ENCODE assay signal across 13 cellular contexts in the genomic region with DNA sequence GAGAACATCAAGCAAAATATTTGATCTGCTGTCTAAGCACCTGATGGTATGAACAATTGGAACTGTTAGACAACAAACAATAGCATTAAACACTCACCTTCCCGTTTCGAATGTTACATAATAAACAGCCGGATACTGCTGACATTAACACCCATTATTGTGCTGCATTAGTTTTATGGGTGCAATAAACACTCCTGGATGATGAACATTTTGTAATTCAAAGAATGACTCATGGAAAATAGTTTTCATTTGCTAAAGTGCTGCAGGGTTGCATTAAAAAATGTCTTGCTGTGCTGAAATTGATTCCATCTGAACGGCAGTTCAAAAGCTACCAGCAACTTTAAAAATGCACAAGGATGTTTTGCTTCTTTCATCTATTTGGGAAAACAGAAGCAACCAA.
A peak's percentile ranks its signal among the peaks of the same experiment; 100 is the strongest.
DNase-seq lines count a peak whose midpoint lies in the region; ATAC-seq, FAIRE-seq and TF ChIP-seq lines count a peak whose summit lies in the region.
"Had no signal": no experiment of that assay in that cellular context is flagged by ENCODE, and none has a peak within 500 bp of the region (broad histone marks: within the 10 kb centered on the region; RNA-seq: fewer than 3 reads in every experiment).

No MANE protein-coding gene starts in this region.

- H3K4me2 ChIP-seq in GM23248 (ENCODE audit: unreplicated experiment) (no peak overlapping the region), endothelial cell of umbilical vein (ENCODE audit: insufficient read depth, low read length) (no peak overlapping the region)
- H3K4me2 ChIP-seq: GM23338 had no signal

- POLR2A ChIA-PET in endothelial cell of umbilical vein (lab: Charles Lee), result no interaction called here

- no TSS peak for BruUV-seq in endothelial cell of umbilical vein (replicated peaks; lab: Mats Ljungman, UMichigan)

- FAIRE-seq in endothelial cell of umbilical vein (lab: Jason Lieb, UNC), result no peak

- no peak overlapping the region for H3K4me3 ChIP-seq in GM23248
- H3K4me3 ChIP-seq in endothelial cell of umbilical vein (replicated peaks in 1 of 3; ENCODE audit: insufficient read depth in 1 of 3, low read depth in 1 of 3, low read length in 3 of 3), result no peak overlapping the region
- H3K4me3 ChIP-seq in vagina, result no peak overlapping the region
- H3K4me3 ChIP-seq: GM23338, tibial artery had no signal

- H3K36me3 ChIP-seq in GM23248 (ENCODE audit: low read depth), result no peaks in the 10 kb centered on the region
- no peaks in the 10 kb centered on the region for H3K36me3 ChIP-seq in endothelial cell of umbilical vein (ENCODE audit: control insufficient read depth in 2 of 2, extremely low read depth in 1 of 2, insufficient read depth in 2 of 2, low read length in 2 of 2)
- no peaks in the 10 kb centered on the region for H3K36me3 ChIP-seq in vagina
- H3K36me3 ChIP-seq: tibial artery had no signal

- in situ Hi-C loops in GM23248 (cut with MboI), result no loop called here

- DNase-seq in A172 (ENCODE audit: low spot score) (peak; percentile 31), GM23248 (peak; percentile 44), NCI-H748 (lab: John Stamatoyannopoulos, UW; ENCODE audit: unreplicated experiment) (peak; percentile 96), endothelial cell of umbilical vein (ENCODE audit: low read depth, low spot score) (peak; percentile 7), vagina (ENCODE audit: extremely low spot score in 2 of 2) (no peak), MV-4-11 (lab: John Stamatoyannopoulos, UW) (no peak), medulla oblongata (ENCODE audit: extremely low spot score) (no peak)
- DNase-seq: NCI-H82; stimulated activated CD8-positive, alpha-beta memory T cell treated with anti-CD3 and anti-CD28 coated beads, Interleukin-4, amount 100 ng/mL, for 48 hours; tibial artery had no signal

- no peak overlapping the region for H3K9ac ChIP-seq in GM23248
- H3K9ac ChIP-seq in endothelial cell of umbilical vein (replicated peaks; ENCODE audit: extremely low read depth, insufficient read depth, low read length), result no peak overlapping the region
- H3K9ac ChIP-seq: parathyroid adenoma had no signal

- TF ChIP-seq POLR2A in endothelial cell of umbilical vein (IDR thresholded peaks at IDR 0.05; ENCODE audit: low read depth, low read length) (no peak), vagina (IDR thresholded peaks at IDR 0.05) (no peak)

- ATAC-seq in GM18502 (IDR thresholded peaks at IDR 0.05; ENCODE audit: poor library complexity, unreplicated experiment), result no peak
- ATAC-seq: GM23338 had no signal

- H3K9me3 ChIP-seq in GM23248 (ENCODE audit: low read depth) (no peaks in the 10 kb centered on the region), endothelial cell of umbilical vein (replicated peaks; ENCODE audit: control insufficient read depth, insufficient read depth, low read length) (no peaks in the 10 kb centered on the region), vagina (no peaks in the 10 kb centered on the region)
- H3K9me3 ChIP-seq: tibial artery had no signal

- dilution Hi-C loops in endothelial cell of umbilical vein (cut with MboI; ENCODE audit: extremely low pct_ligation_motif_present, low sequenced_read_pairs), result no loop called here

- H3K4me1 ChIP-seq in GM23248 (ENCODE audit: insufficient read depth), result peaks cover 8% of the 10 kb centered on the region; the same call in 1 of the 2 replicates
- H3K4me1 ChIP-seq in endothelial cell of umbilical vein (ENCODE audit: control insufficient read depth, extremely low read depth, insufficient read depth, low read length), result no peaks in the 10 kb centered on the region
- H3K4me1 ChIP-seq in vagina, result no peaks in the 10 kb centered on the region
- H3K4me1 ChIP-seq: parathyroid adenoma had no signal

- H3K27me3 ChIP-seq in GM23248 (replicated peaks; ENCODE audit: insufficient read depth) (0 out of 2 replicates have a peak, but pooled peaks cover under 1% of the 10 kb centered on the region), endothelial cell of umbilical vein (ENCODE audit: control insufficient read depth in 2 of 2, insufficient read depth in 2 of 2, low read length in 2 of 2) (no peaks in the 10 kb centered on the region), vagina (no peaks in the 10 kb centered on the region)
- H3K27me3 ChIP-seq: tibial artery had no signal

- intact Hi-C loops in endothelial cell of umbilical vein (cut with micrococcal nuclease) (loop anchor here (5.0 kb wide), 1 partner anchor 135 kb away; no protein-coding TSS in a partner anchor), vagina (cut with DNase I) (no loop called here)

- H3K9me2 ChIP-seq in GM23248 (ENCODE audit: insufficient read depth), result no peaks in the 10 kb centered on the region

- no peaks in the 10 kb centered on the region for H3F3A ChIP-seq in GM23248 (ENCODE audit: insufficient read depth)

- no peak overlapping the region for H3K27ac ChIP-seq in GM23248
- H3K27ac ChIP-seq in endothelial cell of umbilical vein (ENCODE audit: insufficient read depth, low read depth, low read length), result no peak overlapping the region
- no peak overlapping the region for H3K27ac ChIP-seq in vagina
- H3K27ac ChIP-seq: parathyroid adenoma, tibial artery had no signal

- H3K79me2 ChIP-seq in GM23248 (ENCODE audit: insufficient read depth) (no peaks in the 10 kb centered on the region), endothelial cell of umbilical vein (ENCODE audit: control insufficient read depth, insufficient read depth, low read length) (no peaks in the 10 kb centered on the region)
- H3K79me2 ChIP-seq: parathyroid adenoma had no signal

- CTCF ChIA-PET in endothelial cell of umbilical vein (lab: Charles Lee), result interaction anchor here (1.2 kb wide), 1 partner anchor 109 kb away, joined by 6 read pairs; no protein-coding TSS in a partner anchor

- no peaks in the 10 kb centered on the region for H4K20me1 ChIP-seq in GM23248 (ENCODE audit: insufficient read depth)
- no peaks in the 10 kb centered on the region for H4K20me1 ChIP-seq in endothelial cell of umbilical vein (replicated peaks; ENCODE audit: control insufficient read depth, extremely low read depth, insufficient read depth, low read length)

- H3K9me1 ChIP-seq in endothelial cell of umbilical vein (replicated peaks; ENCODE audit: control insufficient read depth, extremely low read depth, insufficient read depth, low read length), result no peaks in the 10 kb centered on the region

- TF ChIP-seq CTCF in endothelial cell of umbilical vein (IDR thresholded peaks at IDR 0.05; ENCODE audit: extremely low read depth in 1 of 2, insufficient read depth in 1 of 2, low read depth in 1 of 2, low read length in 2 of 2), result no peak
- TF ChIP-seq CTCF in vagina (IDR thresholded peaks at IDR 0.05), result no peak

- H2AFZ ChIP-seq in GM23248 (no peak overlapping the region), endothelial cell of umbilical vein (ENCODE audit: low read depth, low read length) (no peak overlapping the region)
- H2AFZ ChIP-seq: parathyroid adenoma had no signal

- WGBS in GM23248 (ENCODE audit: low coverage in 1 of 2, low lambda C conversion rate in 2 of 2, missing lambda C conversion rate in 2 of 2), 2 experiments, result 2 to 5% methylated on average over 4 of the region's 4 CpGs

TF ChIP-seq in endothelial cell of umbilical vein, 7 proteins besides CTCF, POLR2A, EP300 and RAD21:
- TF ChIP-seq FOS (IDR thresholded peaks at IDR 0.05; ENCODE audit: borderline replicate concordance, insufficient read depth, low read length) (no peak), POLR2AphosphoS5 (IDR thresholded peaks at IDR 0.05; ENCODE audit: insufficient read depth, low read depth, low read length) (no peak), JUN (IDR thresholded peaks at IDR 0.05; ENCODE audit: borderline replicate concordance, insufficient read depth, insufficient read length, low read depth) (no peak), MYC (IDR thresholded peaks at IDR 0.05; ENCODE audit: low read depth, low read length) (no peak), GATA2 (IDR thresholded peaks at IDR 0.05; ENCODE audit: insufficient read depth, insufficient read length, low read depth, low read length) (no peak), EZH2 (IDR thresholded peaks at IDR 0.05; ENCODE audit: borderline replicate concordance, low read depth, low read length, severe bottlenecking) (no peak)
- TF ChIP-seq, protein P1, sequence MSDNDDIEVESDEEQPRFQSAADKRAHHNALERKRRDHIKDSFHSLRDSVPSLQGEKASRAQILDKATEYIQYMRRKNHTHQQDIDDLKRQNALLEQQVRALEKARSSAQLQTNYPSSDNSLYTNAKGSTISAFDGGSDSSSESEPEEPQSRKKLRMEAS (IDR thresholded peaks at IDR 0.05; ENCODE audit: insufficient read depth, insufficient read length), result no peak

Comparison
In these comparisons a context has a peak if more than half of its experiments do, and no peak if none do; other contexts are left out.
1. DNase-seq: peak in A172 (single experiment), GM23248 (single experiment), NCI-H748 (single experiment) and endothelial cell of umbilical vein (single experiment); none in vagina (0 of 2), MV-4-11 (single experiment) and medulla oblongata (single experiment).